8 cellular contexts compared by ENCODE assay signal in genomic region chr17:20073056-20073979, GRCh38.
DNase-seq lines count a peak whose midpoint lies in the region; ATAC-seq and TF ChIP-seq lines count a peak whose summit lies in the region.

No MANE protein-coding gene starts in this region.

- H3K9me3 ChIP-seq in Panc1 (ENCODE audit: control insufficient read depth, insufficient read depth, low read depth, low read length) (no peaks in the 10 kb centered on the region), ascending aorta (no peaks in the 10 kb centered on the region), mucosa of descending colon (no peaks in the 10 kb centered on the region), transverse colon (no peaks in the 10 kb centered on the region)

- no TSS peak for BruUV-seq in Panc1 (replicated peaks; lab: Mats Ljungman, UMichigan)

- H3K27ac ChIP-seq in Panc1 (ENCODE audit: low read length) (peak overlapping the region; percentile 83), ascending aorta (peak overlapping the region; percentile 66 to 82), transverse colon (peak overlapping the region; percentile 19 to 36 (median 32))

- DNase-seq in GM20000 (ENCODE audit: low spot score) (peak; percentile 35), Panc1 (ENCODE audit: low read depth, low spot score) (no peak), ascending aorta (ENCODE audit: low spot score in 2 of 2) (peak in 1 of 2 donors; percentile 83), mucosa of descending colon (peak; percentile 35 to 63 (median 42)), transverse colon (peak; percentile 38), cerebellar cortex (ENCODE audit: low spot score) (no peak), DMS79 (lab: John Stamatoyannopoulos, UW) (no peak)

- in situ Hi-C loops in Panc1 (cut with HindIII; ENCODE audit: low pct_unique_long_range_greater_than_20kb, low sequenced_read_pairs), result no loop called here
- in situ Hi-C loops in transverse colon (cut with MboI; ENCODE audit: low pct_ligation_motif_present in 1 of 4, low pct_unique_long_range_greater_than_20kb in 1 of 4, low sequenced_read_pairs in 3 of 4), result no loop called here

- TF ChIP-seq EP300 in transverse colon (IDR thresholded peaks at IDR 0.05; ENCODE audit: low read depth), result no peak

- no peak for TF ChIP-seq POLR2A in transverse colon (IDR thresholded peaks at IDR 0.05)

- POLR2A ChIA-PET in Panc1 (lab: Charles Lee), result interaction anchor here (0.6 kb wide), 1 partner anchor 13 kb away, joined by 3 read pairs; no protein-coding TSS in a partner anchor

- peaks cover 36% of the 10 kb centered on the region for H3K4me1 ChIP-seq in Panc1 (ENCODE audit: control insufficient read depth, insufficient read depth, low read length)
- peaks cover 3 to 35% of the 10 kb centered on the region in 2 donors for H3K4me1 ChIP-seq in ascending aorta
- H3K4me1 ChIP-seq in mucosa of descending colon (ENCODE audit: low read depth), result no peaks in the 10 kb centered on the region
- H3K4me1 ChIP-seq in transverse colon, result peaks cover 0 to 4% (median 0%) of the 10 kb centered on the region in 4 donors

- no peak for TF ChIP-seq CTCF in GM20000 (IDR thresholded peaks at IDR 0.05; ENCODE audit: extremely low read depth, missing control alignments)
- TF ChIP-seq CTCF in Panc1 (IDR thresholded peaks at IDR 0.05), result no peak
- no peak for TF ChIP-seq CTCF in ascending aorta (IDR thresholded peaks at IDR 0.05)
- no peak for TF ChIP-seq CTCF in mucosa of descending colon (IDR thresholded peaks at IDR 0.05)
- no peak for TF ChIP-seq CTCF in transverse colon (IDR thresholded peaks at IDR 0.05)

- CTCF ChIA-PET in Panc1 (lab: Charles Lee), result no interaction called here

- H3K36me3 ChIP-seq in Panc1 (ENCODE audit: control insufficient read depth, insufficient read depth, low read length), result no peaks in the 10 kb centered on the region
- H3K36me3 ChIP-seq in ascending aorta, result no peaks in the 10 kb centered on the region
- H3K36me3 ChIP-seq in mucosa of descending colon (ENCODE audit: low read depth), result no peaks in the 10 kb centered on the region
- no peaks in the 10 kb centered on the region for H3K36me3 ChIP-seq in transverse colon

- ATAC-seq in Panc1 (peak; percentile 70), mucosa of descending colon (peak; percentile 65), HG02981 (IDR thresholded peaks at IDR 0.05; ENCODE audit: unreplicated experiment) (no peak)

- intact Hi-C loops in Panc1 (cut with micrococcal nuclease; ENCODE audit: unreplicated experiment), result no loop called here
- intact Hi-C loops in ascending aorta (cut with DNase I), result no loop called here
- intact Hi-C loops in mucosa of descending colon (cut with DNase I, micrococcal nuclease), result no loop called here
- intact Hi-C loops in transverse colon (cut with DNase I; ENCODE audit: low total_unique reads), result no loop called here

- H3K4me3 ChIP-seq in Panc1 (ENCODE audit: low read depth in 2 of 2, low read length in 2 of 2) (peak overlapping the region in 1 of 2 experiments; percentile 6; a peak in 2 of 4 replicates), ascending aorta (peak overlapping the region in 1 of 2 donors; percentile 57), mucosa of descending colon (no peak overlapping the region), transverse colon (peak overlapping the region in 1 of 4 donors; percentile 22)

- H3K27me3 ChIP-seq in Panc1 (ENCODE audit: control insufficient read depth, insufficient read depth, low read length) (no peaks in the 10 kb centered on the region), ascending aorta (no peaks in the 10 kb centered on the region), transverse colon (no peaks in the 10 kb centered on the region)

- 49 to 55% methylated on average over 5 to 14 of the region's 14 CpGs for WGBS in transverse colon (ENCODE audit: low coverage in 1 of 2), 2 donors

Comparison
In these comparisons a context has a peak if more than half of its experiments do, and no peak if none do; other contexts are left out.
1. DNase-seq: peak in GM20000 (single experiment), mucosa of descending colon (3 of 3) and transverse colon (single experiment); none in Panc1 (single experiment), cerebellar cortex (single experiment) and DMS79 (single experiment).
2. H3K27ac ChIP-seq: peak in every context shown above with its lines; median percentile 83 in Panc1; 74 in ascending aorta; 32 in transverse colon.